ENCODE assay signal across 13 cellular contexts in genomic region chr9:33202018-33202417, GRCh38. TPM values are rescaled to one million over a fixed set of nuclear protein-coding genes. Genes with fewer than 3 reads are reported as not detected.
A peak's percentile ranks its signal among the peaks of the same experiment; 100 is the strongest.
DNase-seq lines count a peak whose midpoint lies in the region; ATAC-seq and TF ChIP-seq lines count a peak whose summit lies in the region.
"Had no signal": no experiment of that assay in that cellular context is flagged by ENCODE, and none has a peak within 500 bp of the region (broad histone marks: within the 10 kb centered on the region; RNA-seq: fewer than 3 reads in every experiment).

No MANE protein-coding gene starts in this region.

- DNase-seq in effector memory CD8-positive, alpha-beta T cell: no peak
- DNase-seq in cortex of kidney (lab: John Stamatoyannopoulos, UW) (no peak), Peyer's patch (no peak), cerebellar cortex (ENCODE audit: low spot score) (no peak)
- DNase-seq in CD4-positive, alpha-beta memory T cell: no peak
- DNase-seq: lower lobe of right lung, NCI-H1417 treated with DMSO at 0.1 percent for 48 hours had no signal

- H3K27ac Mint-ChIP-seq in effector memory CD8-positive, alpha-beta T cell: peak overlapping the region in 1 of 2 donors; percentile 89
- H3K27ac Mint-ChIP-seq in CD4-positive, alpha-beta memory T cell: peak overlapping the region in 3 of 7 donors; percentile 1 to 32 (median 26)

- H3K9me3 ChIP-seq in Peyer's patch: no peaks in the 10 kb centered on the region
- H3K9me3 ChIP-seq in CD4-positive, alpha-beta memory T cell (ENCODE audit: control insufficient read depth in 1 of 2, low read length in 2 of 2): no peaks in the 10 kb centered on the region
- H3K9me3 ChIP-seq: lower lobe of right lung had no signal

- no peak for TF ChIP-seq CTCF in Peyer's patch (IDR thresholded peaks at IDR 0.05)

- no peaks in the 10 kb centered on the region for H3K27me3 ChIP-seq in Peyer's patch
- H3K27me3 ChIP-seq in CD4-positive, alpha-beta memory T cell (ENCODE audit: insufficient read depth, low read length): no peaks in the 10 kb centered on the region
- H3K27me3 ChIP-seq: brain microvascular endothelial cell had no signal

- POLR2A ChIA-PET in CD4-positive, alpha-beta memory T cell (lab: Charles Lee; ENCODE audit: partially characterized antibody): interaction anchor here (1.5 kb wide), 1 partner anchor 34 kb away, joined by 6 read pairs; no protein-coding TSS in a partner anchor

- H3K27me3 Mint-ChIP-seq in effector memory CD8-positive, alpha-beta T cell: no peaks in the 10 kb centered on the region
- peaks cover 0 to 3% of the 10 kb centered on the region in 2 donors for H3K27me3 Mint-ChIP-seq in CD4-positive, alpha-beta memory T cell

- H3K4me3 ChIP-seq in Peyer's patch: no peak overlapping the region
- no peak overlapping the region for H3K4me3 ChIP-seq in CD4-positive, alpha-beta memory T cell (ENCODE audit: low read length in 2 of 2)
- H3K4me3 ChIP-seq: lower lobe of right lung, skin epidermis had no signal

- H3K4me3 Mint-ChIP-seq in effector memory CD8-positive, alpha-beta T cell: peak overlapping the region; percentile 26 to 37
- no peak overlapping the region for H3K4me3 Mint-ChIP-seq in CD4-positive, alpha-beta memory T cell

- intact Hi-C loops in CD4-positive, alpha-beta memory T cell (cut with micrococcal nuclease): no loop called here

- CTCF ChIA-PET in CD4-positive, alpha-beta memory T cell (lab: Charles Lee; ENCODE audit: partially characterized antibody): interaction anchor here (1.7 kb wide), 1 partner anchor 9 kb away, joined by 4 read pairs; no protein-coding TSS in a partner anchor

- no peak for TF ChIP-seq POLR2A in Peyer's patch (IDR thresholded peaks at IDR 0.05)

- peak overlapping the region in 1 of 4 donors; percentile 27 for H3K27ac ChIP-seq in Peyer's patch
- H3K27ac ChIP-seq in CD4-positive, alpha-beta memory T cell (ENCODE audit: low read depth, low read length): no peak overlapping the region
- H3K27ac ChIP-seq: lower lobe of right lung had no signal

- no peaks in the 10 kb centered on the region for H3K9me3 Mint-ChIP-seq in effector memory CD8-positive, alpha-beta T cell
- no peaks in the 10 kb centered on the region for H3K9me3 Mint-ChIP-seq in CD4-positive, alpha-beta memory T cell

- H3K4me1 ChIP-seq in Peyer's patch: peaks cover 0 to 6% (median 0%) of the 10 kb centered on the region in 4 donors
- H3K4me1 ChIP-seq in CD4-positive, alpha-beta memory T cell (ENCODE audit: insufficient read depth, low read length): no peaks in the 10 kb centered on the region

- H3K36me3 Mint-ChIP-seq in effector memory CD8-positive, alpha-beta T cell (ENCODE audit: insufficient read depth): peaks cover 6% of the 10 kb centered on the region
- no peaks in the 10 kb centered on the region for H3K36me3 Mint-ChIP-seq in CD4-positive, alpha-beta memory T cell

- H3K36me3 ChIP-seq in Peyer's patch: no peaks in the 10 kb centered on the region
- no peaks in the 10 kb centered on the region for H3K36me3 ChIP-seq in CD4-positive, alpha-beta memory T cell (ENCODE audit: insufficient read depth, low read length)
- H3K36me3 ChIP-seq: brain microvascular endothelial cell, lower lobe of right lung had no signal

- peaks cover 13 to 15% of the 10 kb centered on the region in 2 donors for H3K4me1 Mint-ChIP-seq in effector memory CD8-positive, alpha-beta T cell (ENCODE audit: low read depth in 2 of 2)
- H3K4me1 Mint-ChIP-seq in CD4-positive, alpha-beta memory T cell: peaks cover 4 to 13% (median 5%) of the 10 kb centered on the region in 4 donors

- ATAC-seq in GM18867 (IDR thresholded peaks at IDR 0.05; ENCODE audit: unreplicated experiment) (peak; percentile 51), GM21423 (IDR thresholded peaks at IDR 0.05; ENCODE audit: unreplicated experiment) (peak; percentile 33), HG03103 (IDR thresholded peaks at IDR 0.05; ENCODE audit: low read depth, unreplicated experiment) (peak; percentile 44)
- peak; percentile 15 for ATAC-seq in effector memory CD8-positive, alpha-beta T cell (replicated peaks)

RNA-seq across cellular contexts. Expression of gene B4GALT1, which starts 34.9 kb away (rescaled TPM):
- total RNA-seq in Peyer's patch: 10 to 100 TPM; 26.4 to 65.3 (median 44.1) TPM
- total RNA-seq in CD4-positive, alpha-beta memory T cell: 10 to 100 TPM; 54.1 to 56.0 TPM
- 10 to 100 TPM; 16.6 to 32.0 TPM for polyA plus RNA-seq in CD4-positive, alpha-beta memory T cell

RNA-seq across cellular contexts. Expression of gene SPINK4, which starts 37.9 kb away (rescaled TPM):
- total RNA-seq in Peyer's patch: 100 to 1,000 TPM; 106 to 639 (median 276) TPM
- total RNA-seq in CD4-positive, alpha-beta memory T cell: not detected
- not detected for polyA plus RNA-seq in CD4-positive, alpha-beta memory T cell
- total RNA-seq: activated CD8-positive, alpha-beta memory T cell treated with anti-CD3 and anti-CD28 coated beads for 36 hours; lower lobe of right lung had no signal

Comparison
In these comparisons a context has a peak if more than half of its experiments do, and no peak if none do; other contexts are left out.
1. H3K4me3 Mint-ChIP-seq: peak in effector memory CD8-positive, alpha-beta T cell (2 of 2); none in CD4-positive, alpha-beta memory T cell (0 of 8).
2. RNA of gene SPINK4, which starts 37.9 kb away (total RNA-seq): 106 to 639 TPM in Peyer's patch; not detected in CD4-positive, alpha-beta memory T cell; every median in the first group is over 100 times any median in the second.
3. Peak in every context shown above with its lines, with median percentiles within 50 percentile points of each other: ATAC-seq.